Comparison of ENCODE assay signal across 8 cellular contexts in the genomic region with DNA sequence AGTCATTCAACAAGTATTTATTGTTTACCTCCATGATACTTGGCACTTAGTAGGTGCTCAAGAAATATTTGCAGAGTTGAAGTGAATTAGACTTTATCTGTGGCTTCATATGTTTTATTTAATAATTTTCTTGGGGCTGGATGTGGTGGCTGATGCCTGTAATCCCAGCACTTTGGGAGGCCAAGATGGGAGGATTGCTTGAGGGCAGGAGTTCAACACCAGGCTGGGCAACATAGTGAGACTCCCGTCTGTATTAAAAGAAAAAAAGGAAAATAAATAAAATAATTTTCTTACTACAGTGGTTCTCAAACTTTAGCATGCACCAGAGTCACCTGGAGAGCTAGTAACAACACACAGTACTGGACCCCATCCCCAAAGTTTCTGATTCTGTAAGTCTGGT. TPM values are rescaled to one million over a fixed set of nuclear protein-coding genes. Genes with fewer than 3 reads are reported as not detected.
DNase-seq lines count a peak whose midpoint lies in the region; ATAC-seq lines count a peak whose summit lies in the region.

No MANE protein-coding gene starts in this region.

- peaks cover 23% of the 10 kb centered on the region for H3K4me1 Mint-ChIP-seq in activated CD4-positive, alpha-beta T cell treated with anti-CD3 and anti-CD28 coated beads, Interleukin-2, amount 10 ng/mL, durations not matched to agents 7 days and 5 days
- H3K4me1 Mint-ChIP-seq in activated naive CD8-positive, alpha-beta T cell treated with anti-CD3 and anti-CD28 coated beads, Interleukin-2, amount 50 U/mL, for 24 hours, result peaks cover 10% of the 10 kb centered on the region

- no peaks in the 10 kb centered on the region for H3K27me3 Mint-ChIP-seq in activated CD4-positive, alpha-beta T cell treated with anti-CD3 and anti-CD28 coated beads, Interleukin-2, amount 10 ng/mL, durations not matched to agents 7 days and 5 days
- no peaks in the 10 kb centered on the region for H3K27me3 Mint-ChIP-seq in activated naive CD8-positive, alpha-beta T cell treated with anti-CD3 and anti-CD28 coated beads, Interleukin-2, amount 50 U/mL, for 24 hours

- peak overlapping the region; percentile 84 for H3K27ac Mint-ChIP-seq in activated CD4-positive, alpha-beta T cell treated with anti-CD3 and anti-CD28 coated beads, Interleukin-2, amount 10 ng/mL, durations not matched to agents 7 days and 5 days
- H3K27ac Mint-ChIP-seq in activated naive CD8-positive, alpha-beta T cell treated with anti-CD3 and anti-CD28 coated beads, Interleukin-2, amount 50 U/mL, for 24 hours, result peak overlapping the region; percentile 88

- CTCF ChIA-PET in activated CD4-positive, alpha-beta T cell treated with anti-CD3 and anti-CD28 coated beads, Interleukin-2, amount 10 ng/mL, durations not matched to agents 7 days and 5 days (lab: Charles Lee), result no interaction called here

- peak overlapping the region; percentile 80 for H3K4me3 Mint-ChIP-seq in activated CD4-positive, alpha-beta T cell treated with anti-CD3 and anti-CD28 coated beads, Interleukin-2, amount 10 ng/mL, durations not matched to agents 7 days and 5 days
- H3K4me3 Mint-ChIP-seq in activated naive CD8-positive, alpha-beta T cell treated with anti-CD3 and anti-CD28 coated beads, Interleukin-2, amount 50 U/mL, for 24 hours, result peak overlapping the region; percentile 88

- H3K27ac ChIP-seq in layer of hippocampus (ENCODE audit: low read depth, low read length), result peak overlapping the region; percentile 94
- H3K27ac ChIP-seq in temporal lobe (ENCODE audit: low read depth, low read length), result peak overlapping the region; percentile 90

- DNase-seq in activated CD4-positive, alpha-beta T cell treated with anti-CD3 and anti-CD28 coated beads, Interleukin-2, amount 10 ng/mL, durations not matched to agents 7 days and 5 days, result no peak
- no peak for DNase-seq in activated CD4-positive, alpha-beta T cell treated with anti-CD3 and anti-CD28 coated beads, Interleukin-2, amount 50 U/mL, for 4 hours
- no peak for DNase-seq in activated naive CD8-positive, alpha-beta T cell treated with anti-CD3 and anti-CD28 coated beads, Interleukin-2, amount 50 U/mL, for 24 hours
- DNase-seq in NOMO-1 (lab: John Stamatoyannopoulos, UW; ENCODE audit: unreplicated experiment in 2 of 2), result no peak
- DNase-seq in mesenteric fat pad (ENCODE audit: low spot score), result no peak
- DNase-seq in stimulated activated CD4-positive, alpha-beta T cell treated with anti-CD3 and anti-CD28 coated beads, Interleukin-15, amount 100 ng/mL, for 24 hours, result no peak

- H3K9me3 Mint-ChIP-seq in activated CD4-positive, alpha-beta T cell treated with anti-CD3 and anti-CD28 coated beads, Interleukin-2, amount 10 ng/mL, durations not matched to agents 7 days and 5 days, result no peaks in the 10 kb centered on the region
- no peaks in the 10 kb centered on the region for H3K9me3 Mint-ChIP-seq in activated naive CD8-positive, alpha-beta T cell treated with anti-CD3 and anti-CD28 coated beads, Interleukin-2, amount 50 U/mL, for 24 hours

- H3K27me3 ChIP-seq in layer of hippocampus (ENCODE audit: control insufficient read depth, insufficient read depth, low read length), result no peaks in the 10 kb centered on the region

- no peaks in the 10 kb centered on the region for H3K36me3 Mint-ChIP-seq in activated CD4-positive, alpha-beta T cell treated with anti-CD3 and anti-CD28 coated beads, Interleukin-2, amount 10 ng/mL, durations not matched to agents 7 days and 5 days (ENCODE audit: low read depth)
- no peaks in the 10 kb centered on the region for H3K36me3 Mint-ChIP-seq in activated naive CD8-positive, alpha-beta T cell treated with anti-CD3 and anti-CD28 coated beads, Interleukin-2, amount 50 U/mL, for 24 hours (ENCODE audit: low read depth)

- POLR2A ChIA-PET in activated CD4-positive, alpha-beta T cell treated with anti-CD3 and anti-CD28 coated beads, Interleukin-2, amount 10 ng/mL, durations not matched to agents 7 days and 5 days (lab: Charles Lee), result no interaction called here

- ATAC-seq in activated naive CD8-positive, alpha-beta T cell treated with anti-CD3 and anti-CD28 coated beads, Interleukin-2, amount 50 U/mL, for 24 hours, result no peak

RNA-seq across cellular contexts. Expression of a gene that starts 0.9 kb away (rescaled TPM):
- total RNA-seq in activated CD4-positive, alpha-beta T cell treated with anti-CD3 and anti-CD28 coated beads, Interleukin-2, amount 10 ng/mL, durations not matched to agents 7 days and 5 days, result 1 to 10 TPM; 6.7 to 7.7 TPM
- 4.4 TPM for total RNA-seq in temporal lobe
- total RNA-seq in mesenteric fat pad, result 9.0 TPM

RNA-seq across cellular contexts. Expression of a gene that starts 39.9 kb away (rescaled TPM):
- total RNA-seq in activated CD4-positive, alpha-beta T cell treated with anti-CD3 and anti-CD28 coated beads, Interleukin-2, amount 10 ng/mL, durations not matched to agents 7 days and 5 days, result 100 to 1,000 TPM; 114 to 115 TPM
- total RNA-seq in temporal lobe, result 43.3 TPM
- total RNA-seq in mesenteric fat pad, result 60.2 TPM
